3 cellular contexts compared by ENCODE assay signal in genomic region chr5:156628421-156628820, GRCh38.
"Had no signal": no experiment of that assay in that cellular context is flagged by ENCODE, and none has a peak within 500 bp of the region (broad histone marks: within the 10 kb centered on the region; RNA-seq: fewer than 3 reads in every experiment).

No MANE protein-coding gene starts in this region.

- H3K4me3 ChIP-seq: GM12878 had no signal

- DNase-seq: GDM1, GF-D8 had no signal

- ATAC-seq: GM12878 had no signal
